ENCODE assay signal across 8 cellular contexts in genomic region chr15:53586815-53587214, GRCh38.
A peak's percentile ranks its signal among the peaks of the same experiment; 100 is the strongest.
DNase-seq lines count a peak whose midpoint lies in the region; ATAC-seq and TF ChIP-seq lines count a peak whose summit lies in the region.

No MANE protein-coding gene starts in this region.

- H3K4me1 ChIP-seq in lung (ENCODE audit: control insufficient read depth in 2 of 2, insufficient read depth in 2 of 2, low read length in 2 of 2) (no peaks in the 10 kb centered on the region), suprapubic skin (no peaks in the 10 kb centered on the region)

- no peaks in the 10 kb centered on the region for H3K9me3 Mint-ChIP-seq in WTC11

- no peak overlapping the region for H3K4me3 Mint-ChIP-seq in WTC11

- no peak for TF ChIP-seq POLR2A in suprapubic skin (IDR thresholded peaks at IDR 0.05)

- H3K27me3 ChIP-seq in lung (ENCODE audit: control insufficient read depth, insufficient read depth) (no peaks in the 10 kb centered on the region), suprapubic skin (no peaks in the 10 kb centered on the region)

- no peak overlapping the region for H3K27ac ChIP-seq in lung (ENCODE audit: low read depth in 1 of 2, low read length in 1 of 2)
- no peak overlapping the region for H3K27ac ChIP-seq in suprapubic skin

- DNase-seq in COR-L47 (lab: John Stamatoyannopoulos, UW) = peak; percentile 12
- DNase-seq in HT1080 (ENCODE audit: low read depth) = peak; percentile 51
- DNase-seq in WTC11 (ENCODE audit: low spot score) = peak; percentile 87
- DNase-seq in lung (ENCODE audit: low spot score) = peak; percentile 53
- no peak for DNase-seq in ureter (ENCODE audit: low spot score)
- DNase-seq in suprapubic skin (ENCODE audit: low spot score in 2 of 2) = no peak
- no peak for DNase-seq in activated naive CD4-positive, alpha-beta T cell treated with anti-CD3 and anti-CD28 coated beads, Interleukin-2, amount 50 U/mL, for 16 hours

- TF ChIP-seq CTCF in WTC11 (IDR thresholded peaks at IDR 0.05) (peak; percentile 67), lung (IDR thresholded peaks at IDR 0.05; ENCODE audit: control extremely low read depth, extremely low read depth) (no peak), suprapubic skin (IDR thresholded peaks at IDR 0.05) (no peak)

- H3K4me3 ChIP-seq in lung (no peak overlapping the region), suprapubic skin (no peak overlapping the region)

- CTCF ChIA-PET in WTC11 (lab: Charles Lee) = no interaction called here

- no peak overlapping the region for H3K27ac Mint-ChIP-seq in WTC11

- H3K27me3 Mint-ChIP-seq in WTC11 (ENCODE audit: low read depth) = no peaks in the 10 kb centered on the region

- H3K36me3 ChIP-seq in lung (ENCODE audit: control insufficient read depth in 2 of 2, insufficient read depth in 2 of 2, low read length in 2 of 2) (no peaks in the 10 kb centered on the region), suprapubic skin (no peaks in the 10 kb centered on the region)

- POLR2A ChIA-PET in WTC11 (lab: Charles Lee) = no interaction called here

- H3K9me3 ChIP-seq in lung (ENCODE audit: control insufficient read depth in 2 of 2, insufficient read depth in 1 of 2, low read length in 1 of 2) (peaks cover 0 to 2% of the 10 kb centered on the region in 2 donors), suprapubic skin (no peaks in the 10 kb centered on the region)

- no peak for TF ChIP-seq EP300 in suprapubic skin (IDR thresholded peaks at IDR 0.05)

- ATAC-seq in GM18858 (IDR thresholded peaks at IDR 0.05; ENCODE audit: unreplicated experiment) (peak; percentile 50), WTC11 (peak; percentile 93), lung (ENCODE audit: insufficient read depth, low FRiP score) (no peak)

- 21 to 29% methylated on average over 3 of the region's 3 CpGs for WGBS in lung, 2 donors
- 40% methylated on average over 3 of the region's 3 CpGs for WGBS in suprapubic skin

- H3K4me1 Mint-ChIP-seq in WTC11 = peaks cover 22% of the 10 kb centered on the region

- H3K36me3 Mint-ChIP-seq in WTC11 = no peaks in the 10 kb centered on the region

TF ChIP-seq in WTC11, 78 proteins besides CTCF, POLR2A, EP300 and RAD21:
- TF ChIP-seq, protein P1, sequence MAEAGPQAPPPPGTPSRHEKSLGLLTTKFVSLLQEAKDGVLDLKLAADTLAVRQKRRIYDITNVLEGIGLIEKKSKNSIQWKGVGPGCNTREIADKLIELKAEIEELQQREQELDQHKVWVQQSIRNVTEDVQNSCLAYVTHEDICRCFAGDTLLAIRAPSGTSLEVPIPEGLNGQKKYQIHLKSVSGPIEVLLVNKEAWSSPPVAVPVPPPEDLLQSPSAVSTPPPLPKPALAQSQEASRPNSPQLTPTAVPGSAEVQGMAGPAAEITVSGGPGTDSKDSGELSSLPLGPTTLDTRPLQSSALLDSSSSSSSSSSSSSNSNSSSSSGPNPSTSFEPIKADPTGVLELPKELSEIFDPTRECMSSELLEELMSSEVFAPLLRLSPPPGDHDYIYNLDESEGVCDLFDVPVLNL (CRISPR knock-in tag; IDR thresholded peaks at IDR 0.05; ENCODE audit: borderline replicate concordance, low read depth) = no peak
- TF ChIP-seq, protein P2, sequence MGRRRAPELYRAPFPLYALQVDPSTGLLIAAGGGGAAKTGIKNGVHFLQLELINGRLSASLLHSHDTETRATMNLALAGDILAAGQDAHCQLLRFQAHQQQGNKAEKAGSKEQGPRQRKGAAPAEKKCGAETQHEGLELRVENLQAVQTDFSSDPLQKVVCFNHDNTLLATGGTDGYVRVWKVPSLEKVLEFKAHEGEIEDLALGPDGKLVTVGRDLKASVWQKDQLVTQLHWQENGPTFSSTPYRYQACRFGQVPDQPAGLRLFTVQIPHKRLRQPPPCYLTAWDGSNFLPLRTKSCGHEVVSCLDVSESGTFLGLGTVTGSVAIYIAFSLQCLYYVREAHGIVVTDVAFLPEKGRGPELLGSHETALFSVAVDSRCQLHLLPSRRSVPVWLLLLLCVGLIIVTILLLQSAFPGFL (CRISPR knock-in tag; IDR thresholded peaks at IDR 0.05; ENCODE audit: borderline replicate concordance) = no peak
- TF ChIP-seq NR3C1 (CRISPR knock-in tag; conservative IDR thresholded peaks at IDR 0.05; ENCODE audit: low read depth) = no peak
- TF ChIP-seq CREM (CRISPR knock-in tag; IDR thresholded peaks at IDR 0.05) = no peak
- TF ChIP-seq CREB1 (CRISPR knock-in tag; IDR thresholded peaks at IDR 0.05) = no peak
- no peak for TF ChIP-seq ELF4 (CRISPR knock-in tag; IDR thresholded peaks at IDR 0.05; ENCODE audit: low read depth)
- no peak for TF ChIP-seq ZNF232 (CRISPR knock-in tag; IDR thresholded peaks at IDR 0.05)
- no peak for TF ChIP-seq ATF3 (CRISPR knock-in tag; conservative IDR thresholded peaks at IDR 0.05)
- TF ChIP-seq EMX1 (CRISPR knock-in tag; IDR thresholded peaks at IDR 0.05) = no peak
- no peak for TF ChIP-seq FOXP4 (CRISPR knock-in tag; IDR thresholded peaks at IDR 0.05)
- no peak for TF ChIP-seq AFF4 (CRISPR knock-in tag; IDR thresholded peaks at IDR 0.05; ENCODE audit: borderline replicate concordance)
- no peak for TF ChIP-seq TP53 (CRISPR knock-in tag; IDR thresholded peaks at IDR 0.05)
- TF ChIP-seq SP1 (CRISPR knock-in tag; conservative IDR thresholded peaks at IDR 0.05) = no peak
- TF ChIP-seq ZNF423 (CRISPR knock-in tag; IDR thresholded peaks at IDR 0.05) = no peak
- TF ChIP-seq CBFB (CRISPR knock-in tag; IDR thresholded peaks at IDR 0.05; ENCODE audit: low read depth) = no peak
- no peak for TF ChIP-seq NR2C2 (CRISPR knock-in tag; IDR thresholded peaks at IDR 0.05)
- no peak for TF ChIP-seq ETV6 (CRISPR knock-in tag; IDR thresholded peaks at IDR 0.05)
- no peak for TF ChIP-seq ZNF138 (CRISPR knock-in tag; conservative IDR thresholded peaks at IDR 0.05)
- TF ChIP-seq, protein P3, sequence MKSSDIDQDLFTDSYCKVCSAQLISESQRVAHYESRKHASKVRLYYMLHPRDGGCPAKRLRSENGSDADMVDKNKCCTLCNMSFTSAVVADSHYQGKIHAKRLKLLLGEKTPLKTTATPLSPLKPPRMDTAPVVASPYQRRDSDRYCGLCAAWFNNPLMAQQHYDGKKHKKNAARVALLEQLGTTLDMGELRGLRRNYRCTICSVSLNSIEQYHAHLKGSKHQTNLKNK (CRISPR knock-in tag; IDR thresholded peaks at IDR 0.05) = no peak

Comparison
In these comparisons a context has a peak if more than half of its experiments do, and no peak if none do; other contexts are left out.
1. DNase-seq: peak in COR-L47 (single experiment), HT1080 (single experiment), WTC11 (single experiment) and lung (single experiment); none in ureter (single experiment), suprapubic skin (0 of 2) and activated naive CD4-positive, alpha-beta T cell treated with anti-CD3 and anti-CD28 coated beads, Interleukin-2, amount 50 U/mL, for 16 hours (single experiment).